ENCODE assay signal across 12 cellular contexts in genomic region chr20:62590301-62591121, GRCh38. TPM values are rescaled to one million over a fixed set of nuclear protein-coding genes. Genes with fewer than 3 reads are reported as not detected.
A peak's percentile ranks its signal among the peaks of the same experiment; 100 is the strongest.
DNase-seq lines count a peak whose midpoint lies in the region; ATAC-seq and TF ChIP-seq lines count a peak whose summit lies in the region.
"Had no signal": no experiment of that assay in that cellular context is flagged by ENCODE, and none has a peak within 500 bp of the region (broad histone marks: within the 10 kb centered on the region; RNA-seq: fewer than 3 reads in every experiment).

No MANE protein-coding gene starts in this region.

- POLR2A ChIA-PET in RWPE1 (lab: Yijun Ruan, JAX; ENCODE audit: low non-redundant PET) = no interaction called here

- CTCF ChIA-PET in RWPE1 (lab: Yijun Ruan, JAX) = interaction anchor here (0.6 to 1.8 kb wide), 5 partner anchors 14 to 567 kb away, joined by 3 to 10 read pairs (median 4); no protein-coding TSS in a partner anchor

- peak overlapping the region; percentile 79 for H3K27ac ChIP-seq in RWPE1
- H3K27ac ChIP-seq: parathyroid adenoma, vagina had no signal

- DNase-seq in H4 (ENCODE audit: low spot score) = peak; percentile 82
- peak; percentile 99 for DNase-seq in RWPE1 (ENCODE audit: low spot score)
- peak; percentile 46 for DNase-seq in fibroblast of peridontal ligament (ENCODE audit: extremely low read depth)
- DNase-seq in pulmonary artery endothelial cell (ENCODE audit: low read depth, low spot score) = peak; percentile 13
- no peak for DNase-seq in epidermal melanocyte (ENCODE audit: insufficient read length, low spot score)
- no peak for DNase-seq in NCI-H510A (lab: John Stamatoyannopoulos, UW)
- no peak for DNase-seq in left lobe of liver (ENCODE audit: low spot score)
- no peak for DNase-seq in iPS-NIHi7 (ENCODE audit: extremely low spot score)
- DNase-seq: activated T-cell treated with anti-CD3 and anti-CD28 coated beads, Interleukin-2, amount 50 U/mL, for 1 hour; NCI-H1105 had no signal

- no peak for TF ChIP-seq CTCF in RWPE1 (conservative IDR thresholded peaks at IDR 0.05; ENCODE audit: low read depth)

- no peak for ATAC-seq in left lobe of liver

RNA-seq across cellular contexts. Expression of gene SLCO4A1, which starts 51.8 kb away (rescaled TPM):
- total RNA-seq in H4 (2014; rRNA removed; shearing (Covaris generic)) = 4.7 and 4.9 TPM in 2 replicates
- total RNA-seq in pulmonary artery endothelial cell (3.6 and 10.4 TPM in 2 replicates), left lobe of liver (1.7 TPM)

Comparison
In these comparisons a context has a peak if more than half of its experiments do, and no peak if none do; other contexts are left out.
1. DNase-seq: peak in H4 (single experiment), RWPE1 (single experiment), fibroblast of peridontal ligament (single experiment) and pulmonary artery endothelial cell (single experiment); none in epidermal melanocyte (single experiment), NCI-H510A (single experiment), left lobe of liver (single experiment) and iPS-NIHi7 (single experiment).